ENCODE assay signal across 8 cellular contexts in genomic region chr1:244046907-244047738, GRCh38. TPM values are rescaled to one million over a fixed set of nuclear protein-coding genes. Genes with fewer than 3 reads are reported as not detected.
DNase-seq lines count a peak whose midpoint lies in the region; ATAC-seq lines count a peak whose summit lies in the region.

No MANE protein-coding gene starts in this region.

- H3K27me3 Mint-ChIP-seq in activated CD8-positive, alpha-beta memory T cell treated with anti-CD3 and anti-CD28 coated beads, Interleukin-2, amount 10 ng/mL, durations not matched to agents 7 days and 5 days = peaks cover 42% of the 10 kb centered on the region

- H3K9me3 ChIP-seq in mucosa of stomach (ENCODE audit: control insufficient read depth, low read length) = no peaks in the 10 kb centered on the region

- H3K9ac ChIP-seq in mucosa of stomach (ENCODE audit: low read length) = peak overlapping the region; percentile 100

- peaks cover 23% of the 10 kb centered on the region for H3K4me1 Mint-ChIP-seq in activated CD8-positive, alpha-beta memory T cell treated with anti-CD3 and anti-CD28 coated beads, Interleukin-2, amount 10 ng/mL, durations not matched to agents 7 days and 5 days

- peak overlapping the region; percentile 92 for H3K4me3 Mint-ChIP-seq in activated CD8-positive, alpha-beta memory T cell treated with anti-CD3 and anti-CD28 coated beads, Interleukin-2, amount 10 ng/mL, durations not matched to agents 7 days and 5 days

- no peak for DNase-seq in activated CD8-positive, alpha-beta memory T cell treated with anti-CD3 and anti-CD28 coated beads, Interleukin-2, amount 10 ng/mL, durations not matched to agents 7 days and 5 days
- DNase-seq in activated CD8-positive, alpha-beta memory T cell treated with anti-CD3 and anti-CD28 coated beads for 24 hours = no peak
- DNase-seq in RKO (ENCODE audit: low spot score) = peak; percentile 7
- DNase-seq in dermis blood vessel endothelial cell = peak; percentile 78
- no peak for DNase-seq in GM19240 (ENCODE audit: insufficient read length, low spot score)
- no peak for DNase-seq in effector CD4-positive, alpha-beta T cell

- CTCF ChIA-PET in activated CD8-positive, alpha-beta memory T cell treated with anti-CD3 and anti-CD28 coated beads, Interleukin-2, amount 10 ng/mL, durations not matched to agents 7 days and 5 days (lab: Charles Lee) = interaction anchor here (1.0 to 2.0 kb wide), 3 partner anchors 9 to 274 kb away, joined by 3 to 6 read pairs (median 4); no protein-coding TSS in a partner anchor

- no peaks in the 10 kb centered on the region for H3K27me3 ChIP-seq in mucosa of stomach (ENCODE audit: control insufficient read depth, insufficient read depth, low read length)

- no peaks in the 10 kb centered on the region for H3K36me3 ChIP-seq in mucosa of stomach (ENCODE audit: control insufficient read depth, insufficient read depth, low read length)

- peaks cover 3% of the 10 kb centered on the region for H3K36me3 Mint-ChIP-seq in activated CD8-positive, alpha-beta memory T cell treated with anti-CD3 and anti-CD28 coated beads, Interleukin-2, amount 10 ng/mL, durations not matched to agents 7 days and 5 days

- no peaks in the 10 kb centered on the region for H3K9me3 Mint-ChIP-seq in activated CD8-positive, alpha-beta memory T cell treated with anti-CD3 and anti-CD28 coated beads, Interleukin-2, amount 10 ng/mL, durations not matched to agents 7 days and 5 days (ENCODE audit: low read depth)

- no peak for ATAC-seq in activated CD8-positive, alpha-beta memory T cell treated with anti-CD3 and anti-CD28 coated beads, Interleukin-2, amount 10 ng/mL, durations not matched to agents 7 days and 5 days
- no peak for ATAC-seq in HG03460 (IDR thresholded peaks at IDR 0.05; ENCODE audit: unreplicated experiment)

- H3K4me1 ChIP-seq in mucosa of stomach (ENCODE audit: control insufficient read depth, insufficient read depth, low read length) = no peaks in the 10 kb centered on the region

- H3K4me3 ChIP-seq in mucosa of stomach (ENCODE audit: low read length) = peak overlapping the region; percentile 100

- H3K27ac Mint-ChIP-seq in activated CD8-positive, alpha-beta memory T cell treated with anti-CD3 and anti-CD28 coated beads, Interleukin-2, amount 10 ng/mL, durations not matched to agents 7 days and 5 days = peak overlapping the region; percentile 97

RNA-seq across cellular contexts. Expression of gene ZBTB18, which starts 4.0 kb away (rescaled TPM):
- total RNA-seq in activated CD8-positive, alpha-beta memory T cell treated with anti-CD3 and anti-CD28 coated beads, Interleukin-2, amount 10 ng/mL, durations not matched to agents 7 days and 5 days = 1 to 10 TPM; 6.3 TPM
- 25.4 and 41.0 TPM in 2 replicates for total RNA-seq in dermis blood vessel endothelial cell

Comparison
In these comparisons a context has a peak if more than half of its experiments do, and no peak if none do; other contexts are left out.
1. DNase-seq: peak in RKO (single experiment) and dermis blood vessel endothelial cell (single experiment); none in activated CD8-positive, alpha-beta memory T cell treated with anti-CD3 and anti-CD28 coated beads, Interleukin-2, amount 10 ng/mL, durations not matched to agents 7 days and 5 days (single experiment), activated CD8-positive, alpha-beta memory T cell treated with anti-CD3 and anti-CD28 coated beads for 24 hours (single experiment), GM19240 (single experiment) and effector CD4-positive, alpha-beta T cell (single experiment).